In genomic region chr6:41536884-41537347, GRCh38 we compare ENCODE assay signal across 10 cellular contexts. TPM values are rescaled to one million over a fixed set of nuclear protein-coding genes. Genes with fewer than 3 reads are reported as not detected.
A peak's percentile ranks its signal among the peaks of the same experiment; 100 is the strongest.
DNase-seq lines count a peak whose midpoint lies in the region; ATAC-seq and TF ChIP-seq lines count a peak whose summit lies in the region.
"Had no signal": no experiment of that assay in that cellular context is flagged by ENCODE, and none has a peak within 500 bp of the region (broad histone marks: within the 10 kb centered on the region; RNA-seq: fewer than 3 reads in every experiment).

No MANE protein-coding gene starts in this region.

- peaks cover 9% of the 10 kb centered on the region; the same call in 1 of the 2 replicates for H3K4me1 ChIP-seq in SJCRH30

- H3K9me3 ChIP-seq in SJCRH30 (replicated peaks) = no peaks in the 10 kb centered on the region

- H3K27me3 ChIP-seq in SJCRH30 = no peaks in the 10 kb centered on the region

- no peaks in the 10 kb centered on the region for H3K36me3 Mint-ChIP-seq in activated T-cell treated with anti-CD3 and anti-CD28 coated beads, Interleukin-2, amount 50 U/mL, for 4 hours (ENCODE audit: insufficient read depth)

- peaks cover 6% of the 10 kb centered on the region for H3K27me3 Mint-ChIP-seq in activated T-cell treated with anti-CD3 and anti-CD28 coated beads, Interleukin-2, amount 50 U/mL, for 4 hours (ENCODE audit: low read depth)

- no peak overlapping the region for H3K27ac ChIP-seq in SJCRH30

- DNase-seq in CD1c-positive myeloid dendritic cell (ENCODE audit: extremely low spot score) (peak; percentile 77), NCI-H1105 treated with DMSO at 0.1 percent for 48 hours (lab: John Stamatoyannopoulos, UW) (peak; percentile 94), SJCRH30 (peak; percentile 54 to 72), left kidney (ENCODE audit: low read depth, low spot score) (peak; percentile 56), globus pallidus (ENCODE audit: low spot score) (no peak), GM20000 (ENCODE audit: low spot score) (no peak)
- DNase-seq in activated T-cell treated with anti-CD3 and anti-CD28 coated beads, Interleukin-2, amount 50 U/mL, for 4 hours = no peak
- DNase-seq: C1 segment of cervical spinal cord, kidney glomerular epithelial cell had no signal

- H3K9me3 Mint-ChIP-seq in activated T-cell treated with anti-CD3 and anti-CD28 coated beads, Interleukin-2, amount 50 U/mL, for 4 hours = no peaks in the 10 kb centered on the region

- peaks cover 19% of the 10 kb centered on the region for H3K4me1 Mint-ChIP-seq in activated T-cell treated with anti-CD3 and anti-CD28 coated beads, Interleukin-2, amount 50 U/mL, for 4 hours (ENCODE audit: low read depth)

- no peak for TF ChIP-seq CTCF in GM20000 (IDR thresholded peaks at IDR 0.05; ENCODE audit: extremely low read depth, missing control alignments)

- no peaks in the 10 kb centered on the region for H3K36me3 ChIP-seq in SJCRH30

- H3K4me3 Mint-ChIP-seq in activated T-cell treated with anti-CD3 and anti-CD28 coated beads, Interleukin-2, amount 50 U/mL, for 4 hours = no peak overlapping the region

- no peak overlapping the region for H3K4me3 ChIP-seq in SJCRH30

- ATAC-seq in HG02588 (IDR thresholded peaks at IDR 0.05; ENCODE audit: unreplicated experiment) = no peak
- no peak for ATAC-seq in activated T-cell treated with anti-CD3 and anti-CD28 coated beads, Interleukin-2, amount 50 U/mL, for 4 hours

RNA-seq across cellular contexts. Expression of gene FOXP4, which starts 9.3 kb away (rescaled TPM):
- total RNA-seq in SJCRH30 (2014; rRNA removed; shearing (Covaris generic)) = 9.2 and 10.3 TPM in 2 replicates
- total RNA-seq in activated T-cell treated with anti-CD3 and anti-CD28 coated beads, Interleukin-2, amount 50 U/mL, for 4 hours = 10 to 100 TPM; 23.0 to 38.6 (median 28.2) TPM

Comparison
In these comparisons a context has a peak if more than half of its experiments do, and no peak if none do; other contexts are left out.
1. DNase-seq: peak in CD1c-positive myeloid dendritic cell (single experiment), NCI-H1105 treated with DMSO at 0.1 percent for 48 hours (single experiment), SJCRH30 (2 of 2) and left kidney (single experiment); none in activated T-cell treated with anti-CD3 and anti-CD28 coated beads, Interleukin-2, amount 50 U/mL, for 4 hours (single experiment), globus pallidus (single experiment) and GM20000 (single experiment).